15 cellular contexts compared by ENCODE assay signal in the genomic region with DNA sequence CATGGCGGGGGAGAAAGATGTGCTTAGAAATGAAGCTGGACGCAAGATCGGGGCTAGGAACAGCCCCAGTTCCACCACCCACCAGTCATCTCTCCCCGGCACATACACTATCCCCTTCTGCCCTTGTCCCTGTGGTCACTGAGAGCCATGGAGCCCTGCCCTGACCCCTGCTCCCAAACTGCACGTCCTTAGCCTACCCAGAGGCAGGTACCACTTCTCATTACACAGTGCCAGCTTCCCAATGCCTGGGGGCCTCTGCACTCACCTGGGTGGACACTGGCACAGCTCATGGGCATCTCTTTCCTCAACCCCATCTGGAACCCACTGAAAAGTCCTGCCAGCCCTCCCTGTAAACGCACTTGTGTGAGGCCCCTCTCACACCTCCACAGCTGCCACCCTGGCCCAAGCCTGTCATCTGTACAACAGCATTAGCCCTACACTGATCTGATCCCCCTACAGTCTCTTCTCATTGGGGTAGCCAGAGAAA.
"Had no signal": no experiment of that assay in that cellular context is flagged by ENCODE, and none has a peak within 500 bp of the region (broad histone marks: within the 10 kb centered on the region; RNA-seq: fewer than 3 reads in every experiment).

No MANE protein-coding gene starts in this region.

- H3K4me1 Mint-ChIP-seq: activated naive CD8-positive, alpha-beta T cell treated with anti-CD3 and anti-CD28 coated beads, Interleukin-2, amount 10 ng/mL, durations not matched to agents 7 days and 5 days had no signal

- H3K4me1 ChIP-seq: colonic mucosa, gastrocnemius medialis, uterus had no signal

- H3K79me2 ChIP-seq: hepatocyte had no signal

- H3K4me3 Mint-ChIP-seq: activated naive CD8-positive, alpha-beta T cell treated with anti-CD3 and anti-CD28 coated beads, Interleukin-2, amount 10 ng/mL, durations not matched to agents 7 days and 5 days; activated T-cell treated with anti-CD3 and anti-CD28 coated beads, Interleukin-2, amount 50 U/mL, for 72 hours; mesothelial cell of epicardium had no signal

- H3K9me3 Mint-ChIP-seq: activated naive CD8-positive, alpha-beta T cell treated with anti-CD3 and anti-CD28 coated beads, Interleukin-2, amount 10 ng/mL, durations not matched to agents 7 days and 5 days; activated T-cell treated with anti-CD3 and anti-CD28 coated beads, Interleukin-2, amount 50 U/mL, for 72 hours; mesothelial cell of epicardium had no signal

- H3K27ac ChIP-seq: colonic mucosa, epithelial cell of prostate, gastrocnemius medialis, hepatocyte, uterus had no signal

- H3K36me3 ChIP-seq: colonic mucosa, gastrocnemius medialis, uterus had no signal

- H2AFZ ChIP-seq: hepatocyte had no signal

- ATAC-seq: activated CD4-positive, CD25-positive, alpha-beta regulatory T cell treated with anti-CD3 and anti-CD28 coated beads, Interleukin-2, amount 50 U/mL, for 24 hours; activated T-cell treated with anti-CD3 and anti-CD28 coated beads, Interleukin-2, amount 50 U/mL, for 72 hours; gastrocnemius medialis had no signal

- H3K4me2 ChIP-seq: hepatocyte had no signal

- H3K4me3 ChIP-seq: colonic mucosa, gastrocnemius medialis, hepatocyte, uterus had no signal

- H3K36me3 Mint-ChIP-seq: activated naive CD8-positive, alpha-beta T cell treated with anti-CD3 and anti-CD28 coated beads, Interleukin-2, amount 10 ng/mL, durations not matched to agents 7 days and 5 days; mesothelial cell of epicardium had no signal

- H3K27me3 ChIP-seq: colonic mucosa had no signal

- H3K9me3 ChIP-seq: colonic mucosa, gastrocnemius medialis, uterus had no signal

- DNase-seq: activated CD4-positive, alpha-beta T cell treated with anti-CD3 and anti-CD28 coated beads, Interleukin-2, amount 50 U/mL, for 4 hours; activated CD8-positive, alpha-beta memory T cell treated with anti-CD3 and anti-CD28 coated beads, Interleukin-2, amount 50 U/mL, for 4 hours; activated gamma-delta T cell treated with Interleukin-2 at 50 U/mL for 16 hours; activated naive CD8-positive, alpha-beta T cell treated with anti-CD3 and anti-CD28 coated beads, Interleukin-2, amount 10 ng/mL, durations not matched to agents 7 days and 5 days; activated T-cell treated with anti-CD3 and anti-CD28 coated beads, Interleukin-2, amount 50 U/mL, for 72 hours; colonic mucosa; effector CD8-positive, alpha-beta T cell; gastrocnemius medialis; stimulated activated CD4-positive, alpha-beta T cell treated with anti-CD3 and anti-CD28 coated beads, Interleukin-15, amount 100 ng/mL, for 24 hours; stimulated activated CD4-positive, alpha-beta T cell treated with anti-CD3 and anti-CD28 coated beads, Interleukin-4, amount 100 ng/mL, for 4 hours had no signal

- H3K27ac Mint-ChIP-seq: activated naive CD8-positive, alpha-beta T cell treated with anti-CD3 and anti-CD28 coated beads, Interleukin-2, amount 10 ng/mL, durations not matched to agents 7 days and 5 days; activated T-cell treated with anti-CD3 and anti-CD28 coated beads, Interleukin-2, amount 50 U/mL, for 72 hours; mesothelial cell of epicardium had no signal
